Comparison of ENCODE assay signal across 8 cellular contexts in genomic region chr16:66605177-66605999, GRCh38. TPM values are rescaled to one million over a fixed set of nuclear protein-coding genes. Genes with fewer than 3 reads are reported as not detected.
A peak's percentile ranks its signal among the peaks of the same experiment; 100 is the strongest.
DNase-seq lines count a peak whose midpoint lies in the region; ATAC-seq and TF ChIP-seq lines count a peak whose summit lies in the region.

No MANE protein-coding gene starts in this region.

- H3K27ac ChIP-seq in upper lobe of left lung: peak overlapping the region; percentile 93 to 97 (median 95)

- H3K4me1 ChIP-seq in upper lobe of left lung: peaks cover 26 to 47% (median 39%) of the 10 kb centered on the region in 4 donors

- peaks cover 0 to 24% (median 13%) of the 10 kb centered on the region in 4 donors for H3K36me3 ChIP-seq in upper lobe of left lung

- TF ChIP-seq EP300 in upper lobe of left lung (IDR thresholded peaks at IDR 0.05): no peak

- TF ChIP-seq CTCF in upper lobe of left lung (IDR thresholded peaks at IDR 0.05): no peak

- peak in 2 of 4 donors; percentile 19 to 31 for TF ChIP-seq POLR2A in upper lobe of left lung (IDR thresholded peaks at IDR 0.05)

- ATAC-seq in HG03460 (IDR thresholded peaks at IDR 0.05; ENCODE audit: unreplicated experiment) (peak; percentile 5), esophagus mucosa (peak; percentile 41), naive B cell (ENCODE audit: low read depth in 2 of 2) (peak; percentile 1 to 3), upper lobe of left lung (ENCODE audit: low FRiP score in 2 of 2) (peak; percentile 29 to 75)

- peaks cover 5 to 11% (median 8%) of the 10 kb centered on the region in 7 donors for H3K9me3 Mint-ChIP-seq in naive B cell

- peaks cover 0 to 18% of the 10 kb centered on the region in 2 donors for H3K36me3 Mint-ChIP-seq in naive B cell

- WGBS in upper lobe of left lung, 2 donors: 2 to 6% methylated on average over 7 to 38 of the region's 62 CpGs

- peak in 2 of 3 experiments; percentile 39 to 55 for DNase-seq in NCI-H1417 (lab: John Stamatoyannopoulos, UW)
- no peak for DNase-seq in NCI-H1417 treated with DMSO at 0.1 percent for 48 hours (lab: John Stamatoyannopoulos, UW)
- peak; percentile 29 to 33 for DNase-seq in activated CD4-positive, alpha-beta T cell treated with anti-CD3 and anti-CD28 coated beads, Interleukin-2, amount 50 U/mL, for 4 hours
- DNase-seq in naive B cell: no peak
- peak in 1 of 2 donors; percentile 48 for DNase-seq in upper lobe of left lung
- DNase-seq in superior temporal gyrus (ENCODE audit: extremely low spot score): no peak

- no peaks in the 10 kb centered on the region for H3K27me3 ChIP-seq in upper lobe of left lung

- peak overlapping the region; percentile 72 to 83 (median 77) for H3K4me3 ChIP-seq in upper lobe of left lung

- no peaks in the 10 kb centered on the region for H3K9me3 ChIP-seq in upper lobe of left lung

- H3K4me1 Mint-ChIP-seq in naive B cell: peaks cover 23 to 47% (median 43%) of the 10 kb centered on the region in 3 donors

- H3K4me3 Mint-ChIP-seq in naive B cell: peak overlapping the region; percentile 66 to 91 (median 84)

- H3K27me3 Mint-ChIP-seq in naive B cell: peaks cover 7 to 44% (median 15%) of the 10 kb centered on the region in 3 donors

- peak overlapping the region in 2 of 6 donors; percentile 15 to 59 for H3K27ac Mint-ChIP-seq in naive B cell

RNA-seq across cellular contexts. Expression of gene CMTM3, which starts 0.9 kb away (rescaled TPM):
- total RNA-seq in esophagus mucosa (3.7 TPM), upper lobe of left lung (10 to 100 TPM in 5 of 6 donors, 1 to 10 TPM in 1; 4.2 to 52.1 (median 23.6) TPM)
- 10 to 100 TPM; 17.0 to 24.3 (median 19.1) TPM for polyA plus RNA-seq in naive B cell (ENCODE audit: low read depth in 6 of 6)

RNA-seq across cellular contexts. Expression of gene CMTM2, which starts 26.1 kb away (rescaled TPM):
- total RNA-seq in esophagus mucosa (not detected), upper lobe of left lung (1 to 10 TPM in 3 of 6 donors, under 1 TPM in 1, not detected in 2; 0.55 to 4.4 (median 3.4) TPM)
- polyA plus RNA-seq in naive B cell (ENCODE audit: low read depth in 6 of 6): 1 to 10 TPM in 3 of 6 donors, not detected in 3; 1.0 to 4.1 (median 2.7) TPM

RNA-seq across cellular contexts. Expression of gene CMTM1, which starts 39.1 kb away (rescaled TPM):
- total RNA-seq in esophagus mucosa (0.60 TPM), upper lobe of left lung (1 to 10 TPM in 2 of 6 donors, under 1 TPM in 2, not detected in 2; 0.61 to 9.5 (median 2.6) TPM)
- polyA plus RNA-seq in naive B cell (ENCODE audit: low read depth in 6 of 6): under 1 TPM in 4 of 6 donors, not detected in 2; 0.49 to 0.97 (median 0.70) TPM

RNA-seq across cellular contexts. Expression of gene CKLF, which starts 53.0 kb away (rescaled TPM):
- 14.2 TPM for total RNA-seq in esophagus mucosa
- 100 to 1,000 TPM in 1 of 6 donors, 10 to 100 TPM in 5; 55.2 to 108 (median 67.7) TPM for polyA plus RNA-seq in naive B cell (ENCODE audit: low read depth in 6 of 6)
- 10 to 100 TPM; 18.2 to 71.7 (median 47.4) TPM for total RNA-seq in upper lobe of left lung

RNA-seq across cellular contexts. Expression of gene TK2, which starts 55.5 kb away (rescaled TPM):
- 8.5 TPM for total RNA-seq in esophagus mucosa
- 1 to 10 TPM; 1.8 to 5.9 (median 3.8) TPM for polyA plus RNA-seq in naive B cell (ENCODE audit: low read depth in 6 of 6)
- total RNA-seq in upper lobe of left lung: 10 to 100 TPM; 28.2 to 54.0 (median 36.6) TPM

Comparison
In these comparisons a context has a peak if more than half of its experiments do, and no peak if none do; other contexts are left out.
1. DNase-seq: peak in NCI-H1417 (2 of 3) and activated CD4-positive, alpha-beta T cell treated with anti-CD3 and anti-CD28 coated beads, Interleukin-2, amount 50 U/mL, for 4 hours (2 of 2); none in NCI-H1417 treated with DMSO at 0.1 percent for 48 hours (single experiment), naive B cell (single experiment) and superior temporal gyrus (single experiment).
2. ATAC-seq: peak in every context shown above with its lines; median percentile 52 in upper lobe of left lung; 41 in esophagus mucosa; 5 in HG03460; 2 in naive B cell.